Comparison of ENCODE assay signal across 1 cellular context in the genomic region with DNA sequence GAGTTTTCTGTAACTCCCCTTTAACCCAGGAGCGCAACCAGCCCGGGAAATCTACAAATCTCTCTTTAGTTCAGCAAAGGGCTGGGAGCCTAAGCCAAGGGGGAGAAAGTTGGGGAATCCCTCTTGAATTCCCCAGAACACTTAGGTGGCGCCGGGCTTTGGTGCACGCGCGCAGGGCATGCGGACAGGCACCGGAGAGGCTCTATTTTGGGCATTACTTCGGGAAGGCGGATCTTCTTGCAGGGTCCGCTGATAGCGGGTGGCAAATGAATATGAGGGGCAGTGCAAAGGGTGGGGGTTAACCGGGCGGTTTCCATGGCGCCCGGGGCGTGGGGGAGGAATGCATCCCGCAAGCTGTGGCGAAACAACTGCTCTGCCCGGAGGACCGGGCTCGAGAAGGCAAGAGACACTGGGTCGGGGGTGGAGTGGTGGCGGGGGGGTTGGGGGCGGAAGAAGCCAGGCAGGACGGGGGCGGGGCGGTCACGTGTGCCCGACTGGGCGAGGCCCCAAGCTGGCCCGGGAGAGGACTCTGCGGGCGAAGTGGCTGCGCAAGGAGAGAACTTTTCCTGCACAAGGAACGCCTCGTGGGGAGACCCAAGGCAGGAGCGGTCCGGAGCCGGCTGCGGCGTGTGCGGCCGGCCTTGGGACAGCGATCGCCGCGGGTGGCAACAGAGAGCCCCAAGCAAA.
TF ChIP-seq lines count a peak whose summit lies in the region.

A gene with protein sequence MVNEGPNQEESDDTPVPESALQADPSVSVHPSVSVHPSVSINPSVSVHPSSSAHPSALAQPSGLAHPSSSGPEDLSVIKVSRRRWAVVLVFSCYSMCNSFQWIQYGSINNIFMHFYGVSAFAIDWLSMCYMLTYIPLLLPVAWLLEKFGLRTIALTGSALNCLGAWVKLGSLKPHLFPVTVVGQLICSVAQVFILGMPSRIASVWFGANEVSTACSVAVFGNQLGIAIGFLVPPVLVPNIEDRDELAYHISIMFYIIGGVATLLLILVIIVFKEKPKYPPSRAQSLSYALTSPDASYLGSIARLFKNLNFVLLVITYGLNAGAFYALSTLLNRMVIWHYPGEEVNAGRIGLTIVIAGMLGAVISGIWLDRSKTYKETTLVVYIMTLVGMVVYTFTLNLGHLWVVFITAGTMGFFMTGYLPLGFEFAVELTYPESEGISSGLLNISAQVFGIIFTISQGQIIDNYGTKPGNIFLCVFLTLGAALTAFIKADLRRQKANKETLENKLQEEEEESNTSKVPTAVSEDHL (plus strand): TSS at position 522 of the 687 bp plus-strand sequence. CDS start 353 bp downstream, outside the sequence.

TF ChIP-seq in HepG2, 621 proteins besides CTCF, POLR2A, EP300 and RAD21 (continued from another document and continues in another):
- TF ChIP-seq ISL2 (CRISPR knock-in tag; IDR thresholded peaks at IDR 0.05) (0 out of 2 replicates have a peak, but pooled peaks have one; percentile 26), SIX4 (CRISPR knock-in tag; IDR thresholded peaks at IDR 0.05) (no peak), DR1 (CRISPR knock-in tag; IDR thresholded peaks at IDR 0.05) (no peak), NFIB (CRISPR knock-in tag; IDR thresholded peaks at IDR 0.05; ENCODE audit: borderline replicate concordance) (no peak), ESRRA (CRISPR knock-in tag; IDR thresholded peaks at IDR 0.05; ENCODE audit: low read depth) (no peak), PAWR (CRISPR knock-in tag; IDR thresholded peaks at IDR 0.05; ENCODE audit: borderline replicate concordance) (no peak), ZMAT5 (CRISPR knock-in tag; IDR thresholded peaks at IDR 0.05; ENCODE audit: borderline replicate concordance, low read depth) (no peak), ZNF232 (CRISPR knock-in tag; IDR thresholded peaks at IDR 0.05; ENCODE audit: borderline replicate concordance) (no peak), GATAD1 (CRISPR knock-in tag; IDR thresholded peaks at IDR 0.05) (0 out of 2 replicates have a peak, but pooled peaks have one; percentile 12), KDM2A (CRISPR knock-in tag; IDR thresholded peaks at IDR 0.05; ENCODE audit: borderline replicate concordance, low read depth) (no peak; the same call in 1 of the 2 replicates), PTBP1 (IDR thresholded peaks at IDR 0.05; ENCODE audit: low read depth, low read length, poor library complexity, severe bottlenecking) (peak; percentile 71), ZNF709 (CRISPR knock-in tag; IDR thresholded peaks at IDR 0.05) (no peak), U2AF2 (IDR thresholded peaks at IDR 0.05; ENCODE audit: low read depth, low read length) (no peak), ZNF720 (CRISPR knock-in tag; IDR thresholded peaks at IDR 0.05) (no peak), CEBPB (IDR thresholded peaks at IDR 0.05; ENCODE audit: borderline replicate concordance, low read depth, low read length) (no peak), ZNF101 (CRISPR knock-in tag; IDR thresholded peaks at IDR 0.05; ENCODE audit: borderline replicate concordance, low read depth) (no peak), BHLHE40 (IDR thresholded peaks at IDR 0.05; ENCODE audit: low read length) (peak; percentile 72), SNAPC2 (CRISPR knock-in tag; IDR thresholded peaks at IDR 0.05) (no peak), ZNF34 (CRISPR knock-in tag; IDR thresholded peaks at IDR 0.05; ENCODE audit: borderline replicate concordance) (no peak), ZNF33A (CRISPR knock-in tag; IDR thresholded peaks at IDR 0.05; ENCODE audit: borderline replicate concordance) (no peak), ZNF546 (CRISPR knock-in tag; conservative IDR thresholded peaks at IDR 0.05) (no peak), PHF8 (CRISPR knock-in tag; IDR thresholded peaks at IDR 0.05) (peak; percentile 53; the same call in 1 of the 2 replicates), DBP (CRISPR knock-in tag; IDR thresholded peaks at IDR 0.05; ENCODE audit: not compliant biosample characterization) (no peak), CREB1 (IDR thresholded peaks at IDR 0.05) (no peak), CREB1 (CRISPR knock-in tag; IDR thresholded peaks at IDR 0.05) (no peak), MNT (IDR thresholded peaks at IDR 0.05) (no peak), FOXJ3 (CRISPR knock-in tag; IDR thresholded peaks at IDR 0.05; ENCODE audit: borderline replicate concordance) (no peak), ZNF207 (IDR thresholded peaks at IDR 0.05; ENCODE audit: borderline replicate concordance) (no peak), SRF (IDR thresholded peaks at IDR 0.05; ENCODE audit: low read depth, low read length) (no peak), MAX (IDR thresholded peaks at IDR 0.05) (0 out of 2 replicates have a peak, but pooled peaks have one; percentile 45), JUND (CRISPR knock-in tag; IDR thresholded peaks at IDR 0.05) (no peak), ERF (CRISPR knock-in tag; IDR thresholded peaks at IDR 0.05) (no peak), ZBTB21 (CRISPR knock-in tag; IDR thresholded peaks at IDR 0.05) (no peak), ZNF44 (CRISPR knock-in tag; IDR thresholded peaks at IDR 0.05) (no peak), SMC3 (IDR thresholded peaks at IDR 0.05; ENCODE audit: low read length) (no peak), GATAD2A (CRISPR knock-in tag; IDR thresholded peaks at IDR 0.05) (0 out of 2 replicates have a peak, but pooled peaks have one; percentile 18), MED1 (CRISPR knock-in tag; IDR thresholded peaks at IDR 0.05) (peak; percentile 40; the same call in 1 of the 2 replicates), ATM (IDR thresholded peaks at IDR 0.05; ENCODE audit: borderline replicate concordance) (no peak), ZC3H4 (CRISPR knock-in tag; IDR thresholded peaks at IDR 0.05; ENCODE audit: borderline replicate concordance) (no peak)
- TF ChIP-seq, protein P1, sequence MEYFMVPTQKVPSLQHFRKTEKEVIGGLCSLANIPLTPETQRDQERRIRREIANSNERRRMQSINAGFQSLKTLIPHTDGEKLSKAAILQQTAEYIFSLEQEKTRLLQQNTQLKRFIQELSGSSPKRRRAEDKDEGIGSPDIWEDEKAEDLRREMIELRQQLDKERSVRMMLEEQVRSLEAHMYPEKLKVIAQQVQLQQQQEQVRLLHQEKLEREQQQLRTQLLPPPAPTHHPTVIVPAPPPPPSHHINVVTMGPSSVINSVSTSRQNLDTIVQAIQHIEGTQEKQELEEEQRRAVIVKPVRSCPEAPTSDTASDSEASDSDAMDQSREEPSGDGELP (IDR thresholded peaks at IDR 0.05; ENCODE audit: borderline replicate concordance, low read depth): no peak
- TF ChIP-seq, protein P2, sequence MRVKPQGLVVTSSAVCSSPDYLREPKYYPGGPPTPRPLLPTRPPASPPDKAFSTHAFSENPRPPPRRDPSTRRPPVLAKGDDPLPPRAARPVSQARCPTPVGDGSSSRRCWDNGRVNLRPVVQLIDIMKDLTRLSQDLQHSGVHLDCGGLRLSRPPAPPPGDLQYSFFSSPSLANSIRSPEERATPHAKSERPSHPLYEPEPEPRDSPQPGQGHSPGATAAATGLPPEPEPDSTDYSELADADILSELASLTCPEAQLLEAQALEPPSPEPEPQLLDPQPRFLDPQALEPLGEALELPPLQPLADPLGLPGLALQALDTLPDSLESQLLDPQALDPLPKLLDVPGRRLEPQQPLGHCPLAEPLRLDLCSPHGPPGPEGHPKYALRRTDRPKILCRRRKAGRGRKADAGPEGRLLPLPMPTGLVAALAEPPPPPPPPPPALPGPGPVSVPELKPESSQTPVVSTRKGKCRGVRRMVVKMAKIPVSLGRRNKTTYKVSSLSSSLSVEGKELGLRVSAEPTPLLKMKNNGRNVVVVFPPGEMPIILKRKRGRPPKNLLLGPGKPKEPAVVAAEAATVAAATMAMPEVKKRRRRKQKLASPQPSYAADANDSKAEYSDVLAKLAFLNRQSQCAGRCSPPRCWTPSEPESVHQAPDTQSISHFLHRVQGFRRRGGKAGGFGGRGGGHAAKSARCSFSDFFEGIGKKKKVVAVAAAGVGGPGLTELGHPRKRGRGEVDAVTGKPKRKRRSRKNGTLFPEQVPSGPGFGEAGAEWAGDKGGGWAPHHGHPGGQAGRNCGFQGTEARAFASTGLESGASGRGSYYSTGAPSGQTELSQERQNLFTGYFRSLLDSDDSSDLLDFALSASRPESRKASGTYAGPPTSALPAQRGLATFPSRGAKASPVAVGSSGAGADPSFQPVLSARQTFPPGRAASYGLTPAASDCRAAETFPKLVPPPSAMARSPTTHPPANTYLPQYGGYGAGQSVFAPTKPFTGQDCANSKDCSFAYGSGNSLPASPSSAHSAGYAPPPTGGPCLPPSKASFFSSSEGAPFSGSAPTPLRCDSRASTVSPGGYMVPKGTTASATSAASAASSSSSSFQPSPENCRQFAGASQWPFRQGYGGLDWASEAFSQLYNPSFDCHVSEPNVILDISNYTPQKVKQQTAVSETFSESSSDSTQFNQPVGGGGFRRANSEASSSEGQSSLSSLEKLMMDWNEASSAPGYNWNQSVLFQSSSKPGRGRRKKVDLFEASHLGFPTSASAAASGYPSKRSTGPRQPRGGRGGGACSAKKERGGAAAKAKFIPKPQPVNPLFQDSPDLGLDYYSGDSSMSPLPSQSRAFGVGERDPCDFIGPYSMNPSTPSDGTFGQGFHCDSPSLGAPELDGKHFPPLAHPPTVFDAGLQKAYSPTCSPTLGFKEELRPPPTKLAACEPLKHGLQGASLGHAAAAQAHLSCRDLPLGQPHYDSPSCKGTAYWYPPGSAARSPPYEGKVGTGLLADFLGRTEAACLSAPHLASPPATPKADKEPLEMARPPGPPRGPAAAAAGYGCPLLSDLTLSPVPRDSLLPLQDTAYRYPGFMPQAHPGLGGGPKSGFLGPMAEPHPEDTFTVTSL (CRISPR knock-in tag; IDR thresholded peaks at IDR 0.05; ENCODE audit: borderline replicate concordance): 0 out of 2 replicates have a peak, but pooled peaks have one; percentile 29
- TF ChIP-seq, protein P3, sequence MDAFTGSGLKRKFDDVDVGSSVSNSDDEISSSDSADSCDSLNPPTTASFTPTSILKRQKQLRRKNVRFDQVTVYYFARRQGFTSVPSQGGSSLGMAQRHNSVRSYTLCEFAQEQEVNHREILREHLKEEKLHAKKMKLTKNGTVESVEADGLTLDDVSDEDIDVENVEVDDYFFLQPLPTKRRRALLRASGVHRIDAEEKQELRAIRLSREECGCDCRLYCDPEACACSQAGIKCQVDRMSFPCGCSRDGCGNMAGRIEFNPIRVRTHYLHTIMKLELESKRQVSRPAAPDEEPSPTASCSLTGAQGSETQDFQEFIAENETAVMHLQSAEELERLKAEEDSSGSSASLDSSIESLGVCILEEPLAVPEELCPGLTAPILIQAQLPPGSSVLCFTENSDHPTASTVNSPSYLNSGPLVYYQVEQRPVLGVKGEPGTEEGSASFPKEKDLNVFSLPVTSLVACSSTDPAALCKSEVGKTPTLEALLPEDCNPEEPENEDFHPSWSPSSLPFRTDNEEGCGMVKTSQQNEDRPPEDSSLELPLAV (CRISPR knock-in tag; conservative IDR thresholded peaks at IDR 0.05; ENCODE audit: low read depth): no peak
- TF ChIP-seq, protein P4, sequence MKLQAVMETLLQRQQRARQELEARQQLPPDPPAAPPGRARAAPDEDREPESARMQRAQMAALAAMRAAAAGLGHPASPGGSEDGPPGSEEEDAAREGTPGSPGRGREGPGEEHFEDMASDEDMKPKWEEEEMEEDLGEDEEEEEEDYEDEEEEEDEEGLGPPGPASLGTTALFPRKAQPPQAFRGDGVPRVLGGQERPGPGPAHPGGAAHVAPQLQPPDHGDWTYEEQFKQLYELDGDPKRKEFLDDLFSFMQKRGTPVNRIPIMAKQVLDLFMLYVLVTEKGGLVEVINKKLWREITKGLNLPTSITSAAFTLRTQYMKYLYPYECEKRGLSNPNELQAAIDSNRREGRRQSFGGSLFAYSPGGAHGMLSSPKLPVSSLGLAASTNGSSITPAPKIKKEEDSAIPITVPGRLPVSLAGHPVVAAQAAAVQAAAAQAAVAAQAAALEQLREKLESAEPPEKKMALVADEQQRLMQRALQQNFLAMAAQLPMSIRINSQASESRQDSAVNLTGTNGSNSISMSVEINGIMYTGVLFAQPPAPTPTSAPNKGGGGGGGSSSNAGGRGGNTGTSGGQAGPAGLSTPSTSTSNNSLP (IDR thresholded peaks at IDR 0.05; ENCODE audit: low read depth, low read length): no peak
- TF ChIP-seq, protein P5, sequence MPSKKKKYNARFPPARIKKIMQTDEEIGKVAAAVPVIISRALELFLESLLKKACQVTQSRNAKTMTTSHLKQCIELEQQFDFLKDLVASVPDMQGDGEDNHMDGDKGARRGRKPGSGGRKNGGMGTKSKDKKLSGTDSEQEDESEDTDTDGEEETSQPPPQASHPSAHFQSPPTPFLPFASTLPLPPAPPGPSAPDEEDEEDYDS (CRISPR knock-in tag; IDR thresholded peaks at IDR 0.05): no peak
- TF ChIP-seq, protein P6, sequence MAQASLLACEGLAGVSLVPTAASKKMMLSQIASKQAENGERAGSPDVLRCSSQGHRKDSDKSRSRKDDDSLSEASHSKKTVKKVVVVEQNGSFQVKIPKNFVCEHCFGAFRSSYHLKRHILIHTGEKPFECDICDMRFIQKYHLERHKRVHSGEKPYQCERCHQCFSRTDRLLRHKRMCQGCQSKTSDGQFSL (CRISPR knock-in tag; IDR thresholded peaks at IDR 0.05): 0 out of 2 replicates have a peak, but pooled peaks have one; percentile 32
